ENCODE assay signal across 8 cellular contexts in genomic region chr7:101153969-101154692, GRCh38. TPM values are rescaled to one million over a fixed set of nuclear protein-coding genes. Genes with fewer than 3 reads are reported as not detected.
DNase-seq lines count a peak whose midpoint lies in the region; ATAC-seq, FAIRE-seq and TF ChIP-seq lines count a peak whose summit lies in the region.

Gene AP1S1 (plus strand): TSS chr7:101154476. CDS start chr7:101154515, 39 bp downstream.

- no peaks in the 10 kb centered on the region for H3K4me1 ChIP-seq in KMS-11 (ENCODE audit: low read depth, poor library complexity, severe bottlenecking)
- H3K4me1 ChIP-seq in Peyer's patch = peaks cover 0 to 12% (median 6%) of the 10 kb centered on the region in 4 donors
- peaks cover 10% of the 10 kb centered on the region for H3K4me1 ChIP-seq in muscle layer of colon (ENCODE audit: insufficient read depth, low read length)

- H3K4me3 ChIP-seq in KMS-11 (IDR thresholded peaks at IDR 0.05; ENCODE audit: insufficient read depth, low read depth, low read length) (no peak within 1 kb of the TSS), Peyer's patch (peak within 1 kb of the TSS; percentile 76 to 89 (median 84)), muscle layer of colon (ENCODE audit: low read depth in 1 of 2, low read length in 2 of 2) (peak within 1 kb of the TSS; percentile 66 to 75)

- DNase-seq in D721Med (ENCODE audit: insufficient read length, low spot score) = peak; percentile 99
- peak; percentile 96 to 97 (median 97) for DNase-seq in Peyer's patch
- DNase-seq in activated T-cell treated with anti-CD3 and anti-CD28 coated beads, Interleukin-2, amount 50 U/mL, for 48 hours = peak; percentile 96
- peak; percentile 73 to 75 for DNase-seq in stimulated activated CD8-positive, alpha-beta memory T cell treated with anti-CD3 and anti-CD28 coated beads, Interleukin-7, amount 100 ng/mL, for 1 hour (ENCODE audit: low read depth in 2 of 2)

- ATAC-seq in GM21717 (IDR thresholded peaks at IDR 0.05; ENCODE audit: unreplicated experiment) = peak; percentile 73
- peak; percentile 95 for ATAC-seq in esophagus mucosa

- H2AFZ ChIP-seq in KMS-11 (ENCODE audit: low read depth) = peak within 1 kb of the TSS; percentile 50

- H3K4me2 ChIP-seq in KMS-11 = peak within 1 kb of the TSS; percentile 91

- no peak for TF ChIP-seq CTCF in D721Med (IDR thresholded peaks at IDR 0.05; ENCODE audit: insufficient read depth, missing control alignments)
- TF ChIP-seq CTCF in KMS-11 (conservative IDR thresholded peaks at IDR 0.05; ENCODE audit: low read depth, low read length) = no peak
- TF ChIP-seq CTCF in Peyer's patch (IDR thresholded peaks at IDR 0.05) = no peak

- no peak within 1 kb of the TSS for H3K27ac ChIP-seq in KMS-11
- H3K27ac ChIP-seq in Peyer's patch = peak within 1 kb of the TSS; percentile 55 to 74 (median 65)
- H3K27ac ChIP-seq in muscle layer of colon (ENCODE audit: low read depth, low read length) = peak within 1 kb of the TSS; percentile 42

- no peaks in the 10 kb centered on the region for H4K20me1 ChIP-seq in KMS-11 (ENCODE audit: insufficient read depth)

- no peaks in the 10 kb centered on the region for H3K36me3 ChIP-seq in KMS-11 (ENCODE audit: insufficient read depth)
- H3K36me3 ChIP-seq in Peyer's patch = peaks cover 0 to 15% (median 0%) of the 10 kb centered on the region in 3 donors
- H3K36me3 ChIP-seq in muscle layer of colon (ENCODE audit: insufficient read depth, low read length) = peaks cover 13% of the 10 kb centered on the region

- H3K27me3 ChIP-seq in KMS-11 (ENCODE audit: insufficient read depth, low read depth) (peaks cover 37% of the 10 kb centered on the region), Peyer's patch (no peaks in the 10 kb centered on the region), muscle layer of colon (ENCODE audit: control insufficient read depth in 1 of 2, insufficient read depth in 2 of 2, low read length in 2 of 2) (peaks cover 0 to 5% of the 10 kb centered on the region in 2 donors)

- H3K9ac ChIP-seq in KMS-11 (peak within 1 kb of the TSS; percentile 29), muscle layer of colon (ENCODE audit: low read length) (no peak within 1 kb of the TSS)

- TF ChIP-seq POLR2A in Peyer's patch (IDR thresholded peaks at IDR 0.05) = peak in 1 of 2 donors; percentile 83

- H3K9me3 ChIP-seq in Peyer's patch = no peaks in the 10 kb centered on the region
- H3K9me3 ChIP-seq in muscle layer of colon (ENCODE audit: low read length) = no peaks in the 10 kb centered on the region

- H3K79me2 ChIP-seq in KMS-11 (ENCODE audit: insufficient read depth, low read depth) = no peaks in the 10 kb centered on the region

- FAIRE-seq in D721Med (lab: Jason Lieb, UNC) = no peak

RNA-seq across cellular contexts. Expression of gene AP1S1, which starts in this region (rescaled TPM):
- total RNA-seq in Peyer's patch = 100 to 1,000 TPM in 2 of 4 donors, 10 to 100 TPM in 2; 53.6 to 136 (median 95.7) TPM
- 60.4 TPM for total RNA-seq in esophagus mucosa
